In the genomic region with DNA sequence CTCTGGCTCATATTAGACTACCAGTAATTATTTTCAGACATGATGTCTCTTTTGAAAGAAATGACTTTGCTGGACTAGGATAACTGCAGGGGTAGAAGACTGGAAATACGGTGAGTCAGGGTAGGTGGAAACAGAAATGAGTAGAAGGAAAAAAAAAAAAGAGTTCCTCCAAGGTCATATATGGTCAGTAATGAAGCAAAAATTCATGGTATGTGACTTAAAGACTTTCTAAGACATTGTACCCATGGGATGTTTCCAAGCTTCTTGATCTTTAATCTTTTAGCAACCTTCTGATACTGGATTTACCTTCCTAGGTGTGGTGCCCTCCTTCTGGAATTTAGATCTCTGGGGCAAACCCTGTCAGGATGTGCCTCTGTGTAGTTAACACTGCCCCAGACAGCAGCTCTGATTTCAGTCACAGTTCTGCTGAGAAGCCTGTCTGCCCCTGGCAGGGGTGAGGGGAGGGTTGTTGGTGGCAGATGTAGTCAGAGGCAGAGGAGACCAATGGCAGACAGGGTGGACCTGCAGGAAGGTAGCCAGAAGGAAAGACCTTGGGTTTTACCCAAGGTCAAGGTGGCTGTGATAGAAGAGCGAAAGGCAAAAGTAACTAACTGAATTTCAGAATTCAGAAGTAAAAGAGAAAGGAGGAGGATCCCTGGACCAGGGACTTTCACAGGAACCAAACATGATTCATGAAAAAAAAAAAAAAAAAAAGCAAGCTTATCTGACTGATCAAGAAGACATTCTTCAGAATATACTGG, we compare ENCODE assay signal across 14 cellular contexts. TPM values are rescaled to one million over a fixed set of nuclear protein-coding genes. Genes with fewer than 3 reads are reported as not detected.
A peak's percentile ranks its signal among the peaks of the same experiment; 100 is the strongest.
DNase-seq lines count a peak whose midpoint lies in the region; ATAC-seq and TF ChIP-seq lines count a peak whose summit lies in the region.
"Had no signal": no experiment of that assay in that cellular context is flagged by ENCODE, and none has a peak within 500 bp of the region (broad histone marks: within the 10 kb centered on the region; RNA-seq: fewer than 3 reads in every experiment).

No MANE protein-coding gene starts in this region.

- DNase-seq in GM12865 (ENCODE audit: low read depth): peak; percentile 9
- DNase-seq in PC-3: peak; percentile 66
- no peak for DNase-seq in natural killer cell treated with Interleukin-12 subunit alpha and Interleukin-12 subunit beta and Interleukin-15 and Interleukin-18, amount 100 ng/mL, for 72 hours (ENCODE audit: low spot score)
- DNase-seq in DMS53 treated with DMSO at 0.1 percent for 48 hours (lab: John Stamatoyannopoulos, UW; ENCODE audit: unreplicated experiment): no peak
- no peak for DNase-seq in activated CD4-positive, alpha-beta T cell treated with anti-CD3 and anti-CD28 coated beads, Interleukin-2, amount 50 U/mL, for 4 hours
- DNase-seq in NCI-H1048 (lab: John Stamatoyannopoulos, UW): no peak
- DNase-seq: activated CD4-positive, alpha-beta T cell treated with anti-CD3 and anti-CD28 coated beads, Interleukin-2, amount 10 ng/mL, durations not matched to agents 24 days and 14 days; activated gamma-delta T cell; NCI-H524 treated with DMSO at 0.1 percent for 48 hours; sigmoid colon had no signal

- peaks cover 6 to 10% of the 10 kb centered on the region in 2 donors for H3K4me1 Mint-ChIP-seq in natural killer cell treated with Interleukin-12 subunit alpha and Interleukin-12 subunit beta and Interleukin-15 and Interleukin-18, amount 100 ng/mL, for 72 hours (ENCODE audit: low read depth in 2 of 2)

- TF ChIP-seq CTCF in GM12865 (IDR thresholded peaks at IDR 0.05; ENCODE audit: insufficient read depth, low read depth, low read length, missing control alignments): no peak
- no peak for TF ChIP-seq CTCF in PC-3 (conservative IDR thresholded peaks at IDR 0.05; ENCODE audit: low read depth, low read length)

- no peaks in the 10 kb centered on the region for H3K9me3 ChIP-seq in PC-3 (ENCODE audit: low read length)
- no peaks in the 10 kb centered on the region for H3K9me3 ChIP-seq in duodenal mucosa (ENCODE audit: control insufficient read depth in 1 of 2, low read length in 2 of 2)
- H3K9me3 ChIP-seq: sigmoid colon had no signal

- ATAC-seq in PC-3 (peak; percentile 40), HG03280 (IDR thresholded peaks at IDR 0.05; ENCODE audit: unreplicated experiment) (no peak)
- no peak for ATAC-seq in natural killer cell treated with Interleukin-12 subunit alpha and Interleukin-12 subunit beta and Interleukin-15 and Interleukin-18, amount 100 ng/mL, for 72 hours

- intact Hi-C loops in PC-3 (cut with micrococcal nuclease): no loop called here

- H3K4me3 Mint-ChIP-seq in natural killer cell treated with Interleukin-12 subunit alpha and Interleukin-12 subunit beta and Interleukin-15 and Interleukin-18, amount 100 ng/mL, for 72 hours: no peak overlapping the region
- H3K4me3 Mint-ChIP-seq: activated CD4-positive, alpha-beta T cell treated with anti-CD3 and anti-CD28 coated beads, Interleukin-2, amount 10 ng/mL, durations not matched to agents 24 days and 14 days had no signal

- POLR2A ChIA-PET in PC-3 (lab: Charles Lee; ENCODE audit: unreplicated experiment): interaction anchor here (1.0 kb wide), 1 partner anchor 231 kb away, joined by 9 read pairs; no protein-coding TSS in a partner anchor

- peak overlapping the region; percentile 13 to 45 for H3K27ac Mint-ChIP-seq in natural killer cell treated with Interleukin-12 subunit alpha and Interleukin-12 subunit beta and Interleukin-15 and Interleukin-18, amount 100 ng/mL, for 72 hours
- H3K27ac Mint-ChIP-seq: activated CD4-positive, alpha-beta T cell treated with anti-CD3 and anti-CD28 coated beads, Interleukin-2, amount 10 ng/mL, durations not matched to agents 24 days and 14 days had no signal

- H3K9ac ChIP-seq in PC-3 (ENCODE audit: low read length) (no peak overlapping the region), duodenal mucosa (ENCODE audit: low read depth in 1 of 2, low read length in 2 of 2) (no peak overlapping the region)

- H3K27me3 ChIP-seq in PC-3 (ENCODE audit: low read length) (no peaks in the 10 kb centered on the region), duodenal mucosa (ENCODE audit: control insufficient read depth in 1 of 2, insufficient read depth in 2 of 2, low read length in 2 of 2) (no peaks in the 10 kb centered on the region)
- H3K27me3 ChIP-seq: sigmoid colon had no signal

- H3K36me3 ChIP-seq in PC-3 (ENCODE audit: low read depth, low read length): peaks cover 12% of the 10 kb centered on the region; the same call in 1 of the 2 replicates
- peaks cover 8 to 19% of the 10 kb centered on the region in 2 donors for H3K36me3 ChIP-seq in duodenal mucosa (ENCODE audit: control insufficient read depth in 1 of 2, insufficient read depth in 2 of 2, low read length in 2 of 2)

- peaks cover 45 to 66% of the 10 kb centered on the region in 2 donors for H3K27me3 Mint-ChIP-seq in natural killer cell treated with Interleukin-12 subunit alpha and Interleukin-12 subunit beta and Interleukin-15 and Interleukin-18, amount 100 ng/mL, for 72 hours

- H3K4me3 ChIP-seq in GM12865 (ENCODE audit: low read depth, low read length): no peak overlapping the region
- no peak overlapping the region for H3K4me3 ChIP-seq in PC-3 (ENCODE audit: low read length)
- no peak overlapping the region for H3K4me3 ChIP-seq in duodenal mucosa (ENCODE audit: low read depth in 1 of 2, low read length in 2 of 2)
- H3K4me3 ChIP-seq: GM12878, sigmoid colon, SK-N-MC had no signal

- H3K4me1 ChIP-seq in PC-3 (ENCODE audit: insufficient read depth, low read length): peaks cover 55% of the 10 kb centered on the region
- H3K4me1 ChIP-seq in duodenal mucosa (ENCODE audit: control insufficient read depth in 1 of 2, insufficient read depth in 2 of 2, low read length in 2 of 2): peaks cover 0 to under 1% of the 10 kb centered on the region in 2 donors

- no peaks in the 10 kb centered on the region for H3K9me3 Mint-ChIP-seq in natural killer cell treated with Interleukin-12 subunit alpha and Interleukin-12 subunit beta and Interleukin-15 and Interleukin-18, amount 100 ng/mL, for 72 hours
- H3K9me3 Mint-ChIP-seq: activated CD4-positive, alpha-beta T cell treated with anti-CD3 and anti-CD28 coated beads, Interleukin-2, amount 10 ng/mL, durations not matched to agents 24 days and 14 days had no signal

- H3K27ac ChIP-seq in PC-3 (ENCODE audit: low read length) (peak overlapping the region; percentile 52), duodenal mucosa (ENCODE audit: low read depth, low read length) (peak overlapping the region; percentile 2)
- H3K27ac ChIP-seq: SK-N-MC had no signal

- CTCF ChIA-PET in PC-3 (lab: Charles Lee): interaction anchor here (0.6 to 0.7 kb wide), 3 partner anchors 10 to 348 kb away, joined by 6 to 10 read pairs (median 9); no protein-coding TSS in a partner anchor

- no peaks in the 10 kb centered on the region for H3K9me2 ChIP-seq in PC-3 (replicated peaks; ENCODE audit: low read length)

- no peaks in the 10 kb centered on the region for H3K36me3 Mint-ChIP-seq in natural killer cell treated with Interleukin-12 subunit alpha and Interleukin-12 subunit beta and Interleukin-15 and Interleukin-18, amount 100 ng/mL, for 72 hours

- no peak overlapping the region for H2AFZ ChIP-seq in PC-3 (ENCODE audit: low read length)

- H3K4me2 ChIP-seq in PC-3 (ENCODE audit: low read length): peak overlapping the region; percentile 53

- no peaks in the 10 kb centered on the region for H3F3A ChIP-seq in PC-3 (ENCODE audit: low read length, unreplicated experiment)

- no TSS peak for BruUV-seq in PC-3 (replicated peaks; lab: Mats Ljungman, UMichigan)

- no peaks in the 10 kb centered on the region for H4K20me1 ChIP-seq in PC-3 (ENCODE audit: low read length)

- peaks cover 10% of the 10 kb centered on the region; the same call in 1 of the 2 replicates for H3K79me2 ChIP-seq in PC-3 (ENCODE audit: low read length)

RNA-seq across cellular contexts. Expression of gene BCL10, which starts 44.1 kb away (rescaled TPM):
- total RNA-seq in PC-3 (2014; rRNA removed): 28.1 and 29.9 TPM in 2 replicates
- 10 to 100 TPM; 13.8 to 27.8 TPM for total RNA-seq in natural killer cell treated with Interleukin-12 subunit alpha and Interleukin-12 subunit beta and Interleukin-15 and Interleukin-18, amount 100 ng/mL, for 72 hours

Comparison
In these comparisons a context has a peak if more than half of its experiments do, and no peak if none do; other contexts are left out.
1. DNase-seq: peak in GM12865 (single experiment) and PC-3 (single experiment); none in natural killer cell treated with Interleukin-12 subunit alpha and Interleukin-12 subunit beta and Interleukin-15 and Interleukin-18, amount 100 ng/mL, for 72 hours (single experiment), DMS53 treated with DMSO at 0.1 percent for 48 hours (single experiment), activated CD4-positive, alpha-beta T cell treated with anti-CD3 and anti-CD28 coated beads, Interleukin-2, amount 50 U/mL, for 4 hours (0 of 2) and NCI-H1048 (single experiment).